ENCODE assay signal across 25 cellular contexts in the genomic region with DNA sequence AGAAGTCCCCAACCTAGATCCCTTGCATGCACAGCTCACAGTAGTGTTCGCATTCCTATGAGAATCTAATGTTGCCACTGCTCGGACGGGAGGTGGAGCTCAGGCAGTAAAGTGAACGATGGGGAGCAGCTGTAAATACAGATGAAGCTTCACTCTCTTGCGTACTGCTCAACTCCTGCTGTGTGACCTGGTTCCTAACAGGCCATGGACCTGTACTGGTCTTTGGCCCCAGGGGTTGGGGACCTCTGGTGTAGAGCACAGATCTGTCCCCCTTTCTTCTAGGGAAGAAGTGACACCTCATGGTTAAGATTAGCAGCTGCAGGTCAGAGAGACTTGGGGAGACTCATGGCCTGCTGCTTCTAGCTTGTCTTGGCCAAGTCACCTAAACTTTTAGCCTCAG. TPM values are rescaled to one million over a fixed set of nuclear protein-coding genes. Genes with fewer than 3 reads are reported as not detected.
A peak's percentile ranks its signal among the peaks of the same experiment; 100 is the strongest.
DNase-seq lines count a peak whose midpoint lies in the region; ATAC-seq, FAIRE-seq and TF ChIP-seq lines count a peak whose summit lies in the region.
"Had no signal": no experiment of that assay in that cellular context is flagged by ENCODE, and none has a peak within 500 bp of the region (broad histone marks: within the 10 kb centered on the region; RNA-seq: fewer than 3 reads in every experiment).

No MANE protein-coding gene starts in this region.

- H3K4me3 Mint-ChIP-seq in activated naive CD4-positive, alpha-beta T cell treated with anti-CD3 and anti-CD28 coated beads, Interleukin-2, amount 10 ng/mL, durations not matched to agents 7 days and 5 days = no peak overlapping the region
- H3K4me3 Mint-ChIP-seq: activated naive CD8-positive, alpha-beta T cell; activated T-helper 17 cell treated with anti-CD3 and anti-CD28 coated beads, Interleukin-2, amount 50 U/mL, for 72 hours; central memory CD8-positive, alpha-beta T cell; stimulated activated naive CD8-positive, alpha-beta T cell treated with anti-CD3 and anti-CD28 coated beads, Interleukin-15, amount 100 ng/mL, for 72 hours had no signal

- H3K79me2 ChIP-seq in Karpas-422 (ENCODE audit: low read length) (no peaks in the 10 kb centered on the region), GM12878 (ENCODE audit: control insufficient read depth, insufficient read depth, low read length) (no peaks in the 10 kb centered on the region), HepG2 (ENCODE audit: insufficient read depth, low read length) (peaks cover 83% of the 10 kb centered on the region)

- no TSS peak for BruUV-seq in GM12878 (replicated peaks; lab: Mats Ljungman, UMichigan)
- no TSS peak for BruUV-seq in HepG2 (replicated peaks; lab: Mats Ljungman, UMichigan)

- H3K4me2 ChIP-seq in A549 = no peak overlapping the region
- no peak overlapping the region for H3K4me2 ChIP-seq in Karpas-422 (ENCODE audit: low read depth, low read length, poor library complexity, severe bottlenecking)
- H3K4me2 ChIP-seq in GM12878 (ENCODE audit: control insufficient read depth, insufficient read depth) = no peak overlapping the region
- no peak overlapping the region for H3K4me2 ChIP-seq in HepG2 (ENCODE audit: low read depth, low read length)

- no peaks in the 10 kb centered on the region for H3K36me3 Mint-ChIP-seq in activated naive CD4-positive, alpha-beta T cell treated with anti-CD3 and anti-CD28 coated beads, Interleukin-2, amount 10 ng/mL, durations not matched to agents 7 days and 5 days
- H3K36me3 Mint-ChIP-seq: activated naive CD8-positive, alpha-beta T cell had no signal

- TF ChIP-seq EP300 in A549 (IDR thresholded peaks at IDR 0.05) = no peak
- TF ChIP-seq EP300 in GM12878 (IDR thresholded peaks at IDR 0.05; ENCODE audit: borderline replicate concordance in 1 of 2, control insufficient read depth in 1 of 2, low read depth in 2 of 2, low read length in 2 of 2) = no peak
- TF ChIP-seq EP300 in HepG2 (IDR thresholded peaks at IDR 0.05; ENCODE audit: low read depth in 2 of 2, low read length in 2 of 2) = no peak
- no peak for TF ChIP-seq EP300 in HepG2 (CRISPR knock-in tag; IDR thresholded peaks at IDR 0.05; ENCODE audit: borderline replicate concordance)

- no peaks in the 10 kb centered on the region for H3K4me1 Mint-ChIP-seq in activated naive CD4-positive, alpha-beta T cell treated with anti-CD3 and anti-CD28 coated beads, Interleukin-2, amount 10 ng/mL, durations not matched to agents 7 days and 5 days
- H3K4me1 Mint-ChIP-seq: activated T-helper 17 cell treated with anti-CD3 and anti-CD28 coated beads, Interleukin-2, amount 50 U/mL, for 72 hours; central memory CD8-positive, alpha-beta T cell; stimulated activated naive CD8-positive, alpha-beta T cell treated with anti-CD3 and anti-CD28 coated beads, Interleukin-15, amount 100 ng/mL, for 72 hours had no signal

- H3K4me3 ChIP-seq in A549 = no peak overlapping the region
- no peak overlapping the region for H3K4me3 ChIP-seq in Karpas-422 (ENCODE audit: low read length)
- no peak overlapping the region for H3K4me3 ChIP-seq in GM12878
- no peak overlapping the region for H3K4me3 ChIP-seq in HepG2 (replicated peaks in 1 of 3; ENCODE audit: insufficient read depth in 1 of 3, low read depth in 2 of 3, low read length in 3 of 3)
- H3K4me3 ChIP-seq: ascending aorta, lung, SK-N-MC, tibial artery had no signal

- no peaks in the 10 kb centered on the region for H3K9me3 Mint-ChIP-seq in activated naive CD4-positive, alpha-beta T cell treated with anti-CD3 and anti-CD28 coated beads, Interleukin-2, amount 10 ng/mL, durations not matched to agents 7 days and 5 days
- H3K9me3 Mint-ChIP-seq: activated T-helper 17 cell treated with anti-CD3 and anti-CD28 coated beads, Interleukin-2, amount 50 U/mL, for 72 hours; central memory CD8-positive, alpha-beta T cell; stimulated activated naive CD8-positive, alpha-beta T cell treated with anti-CD3 and anti-CD28 coated beads, Interleukin-15, amount 100 ng/mL, for 72 hours had no signal

- ATAC-seq in A549 = peak in 1 of 2 experiments; percentile 70; a peak in 4 of 6 replicates
- ATAC-seq in GM12878 = peak; percentile 60
- ATAC-seq in HepG2 = peak; percentile 85
- no peak for ATAC-seq in GM19463 (IDR thresholded peaks at IDR 0.05; ENCODE audit: unreplicated experiment)
- ATAC-seq: activated T-helper 17 cell treated with anti-CD3 and anti-CD28 coated beads, Interleukin-2, amount 50 U/mL, for 72 hours; stimulated activated naive CD8-positive, alpha-beta T cell treated with anti-CD3 and anti-CD28 coated beads, Interleukin-15, amount 100 ng/mL, for 72 hours had no signal

- CTCF ChIA-PET in A549 (lab: Yijun Ruan, JAX) (interaction anchor here (0.9 to 1.2 kb wide), 5 partner anchors 13 to 160 kb away, joined by 3 to 8 read pairs (median 4); no protein-coding TSS in a partner anchor), GM12878 (lab: Yijun Ruan, JAX) (interaction anchor here (0.6 to 1.3 kb wide), 7 partner anchors 16 to 247 kb away, joined by 3 to 15 read pairs (median 4); no protein-coding TSS in a partner anchor), HepG2 (lab: Yijun Ruan, JAX; ENCODE audit: low intra/inter-chr PET ratio, low total read pairs) (interaction anchor here (1.3 kb wide), 1 partner anchor 42 kb away, joined by 4 read pairs; no protein-coding TSS in a partner anchor)
- CTCF ChIA-PET in activated naive CD4-positive, alpha-beta T cell treated with anti-CD3 and anti-CD28 coated beads, Interleukin-2, amount 10 ng/mL, durations not matched to agents 7 days and 5 days (lab: Charles Lee) = no interaction called here

- no peak overlapping the region for H3K27ac Mint-ChIP-seq in activated naive CD4-positive, alpha-beta T cell treated with anti-CD3 and anti-CD28 coated beads, Interleukin-2, amount 10 ng/mL, durations not matched to agents 7 days and 5 days
- H3K27ac Mint-ChIP-seq: activated naive CD8-positive, alpha-beta T cell; activated T-helper 17 cell treated with anti-CD3 and anti-CD28 coated beads, Interleukin-2, amount 50 U/mL, for 72 hours; stimulated activated naive CD8-positive, alpha-beta T cell treated with anti-CD3 and anti-CD28 coated beads, Interleukin-15, amount 100 ng/mL, for 72 hours had no signal

- H4K20me1 ChIP-seq in Karpas-422 (ENCODE audit: insufficient read depth, low read depth, low read length) (no peaks in the 10 kb centered on the region), GM12878 (ENCODE audit: control insufficient read depth, insufficient read depth) (no peaks in the 10 kb centered on the region), HepG2 (ENCODE audit: insufficient read depth, low read length) (peaks cover 7% of the 10 kb centered on the region)

- H2AFZ ChIP-seq in Karpas-422 (ENCODE audit: low read length) (no peak overlapping the region), GM12878 (ENCODE audit: control insufficient read depth, low read depth, low read length) (no peak overlapping the region), HepG2 (ENCODE audit: low read length) (no peak overlapping the region)

- H3K27ac ChIP-seq in A549 = no peak overlapping the region
- no peak overlapping the region for H3K27ac ChIP-seq in Karpas-422 (ENCODE audit: low read length)
- H3K27ac ChIP-seq in GM12878 (ENCODE audit: control insufficient read depth, insufficient read depth) = no peak overlapping the region
- H3K27ac ChIP-seq in HepG2 (ENCODE audit: extremely low read length, insufficient read depth, low read length) = no peak overlapping the region
- H3K27ac ChIP-seq: ascending aorta, neutrophil, SK-N-MC, tibial artery had no signal

- intact Hi-C loops in GM12878 (cut with micrococcal nuclease; ENCODE audit: unreplicated experiment) (loop anchor here (5.0 kb wide), 1 partner anchor 36 kb away; no protein-coding TSS in a partner anchor), HepG2 (cut with micrococcal nuclease; ENCODE audit: unreplicated experiment) (no loop called here)

- H3K36me3 ChIP-seq in Karpas-422 (ENCODE audit: insufficient read depth, low read length) (no peaks in the 10 kb centered on the region), GM12878 (ENCODE audit: control insufficient read depth in 2 of 2, insufficient read depth in 2 of 2, low read length in 1 of 2) (no peaks in the 10 kb centered on the region), HepG2 (replicated peaks in 1 of 2; ENCODE audit: control insufficient read depth in 1 of 2, insufficient read depth in 2 of 2, low read length in 2 of 2) (0 out of 5 replicates have a peak, but pooled peaks cover 0 to 1% of the 10 kb centered on the region in 2 experiments)
- H3K36me3 ChIP-seq: ascending aorta, neutrophil, tibial artery had no signal

- TF ChIP-seq RAD21 in A549 (conservative IDR thresholded peaks at IDR 0.05 in 1 of 2, IDR thresholded peaks at IDR 0.05 in 1 of 2) (no peak), GM12878 (IDR thresholded peaks at IDR 0.05; ENCODE audit: insufficient read depth, low read depth, low read length) (0 out of 2 replicates have a peak, but pooled peaks have one; percentile 15), HepG2 (CRISPR knock-in tag; IDR thresholded peaks at IDR 0.05) (peak; percentile 32; the same call in 1 of the 2 replicates)

- H3K9ac ChIP-seq in Karpas-422 (ENCODE audit: low read length) (no peak overlapping the region), GM12878 (ENCODE audit: control insufficient read depth, insufficient read depth, low read length) (no peak overlapping the region), HepG2 (ENCODE audit: insufficient read depth, low read depth, low read length) (no peak overlapping the region)

- peak in 1 of 2 experiments; percentile 37 for DNase-seq in A549 (ENCODE audit: low read depth in 1 of 2, low spot score in 1 of 2)
- DNase-seq in Karpas-422 = peak; percentile 51
- no peak for DNase-seq in GM12878 (ENCODE audit: low read depth, low spot score)
- DNase-seq in HepG2 (ENCODE audit: low spot score) = no peak
- no peak for DNase-seq in putamen (ENCODE audit: low spot score)
- no peak for DNase-seq in stimulated activated naive CD4-positive, alpha-beta T cell (lab: John Stamatoyannopoulos, UW)
- DNase-seq in activated naive CD4-positive, alpha-beta T cell treated with anti-CD3 and anti-CD28 coated beads, Interleukin-2, amount 10 ng/mL, durations not matched to agents 7 days and 5 days = no peak
- DNase-seq: 8988T; AML-193; DMS53; NCI-H1092 treated with DMSO at 0.1 percent for 48 hours; NCI-H2081 treated with DMSO at 0.1 percent for 48 hours; NK-92 treated with Interleukin-12 subunit alpha and Interleukin-12 subunit beta, amount 100 ng/mL, for 24 hours; stimulated activated CD4-positive, alpha-beta T cell treated with anti-CD3 and anti-CD28 coated beads, Interleukin-4, amount 100 ng/mL, for 4 hours; stimulated activated naive CD8-positive, alpha-beta T cell treated with anti-CD3 and anti-CD28 coated beads, Interleukin-15, amount 100 ng/mL, for 72 hours; T-helper 2 cell; tibial artery had no signal

- RAD21 ChIA-PET in GM12878 (lab: Charles Lee; ENCODE audit: unreplicated experiment) = interaction anchor here (0.8 to 1.8 kb wide), 5 partner anchors 42 to 160 kb away, joined by 3 to 9 read pairs (median 4); no protein-coding TSS in a partner anchor

- H3K9me3 ChIP-seq in A549 = no peaks in the 10 kb centered on the region
- H3K9me3 ChIP-seq in Karpas-422 (ENCODE audit: low read length) = no peaks in the 10 kb centered on the region
- H3K9me3 ChIP-seq in GM12878 (replicated peaks; ENCODE audit: control insufficient read depth, insufficient read depth, low read length) = no peaks in the 10 kb centered on the region
- H3K9me3 ChIP-seq in HepG2 (ENCODE audit: low read length) = no peaks in the 10 kb centered on the region
- H3K9me3 ChIP-seq: ascending aorta, neutrophil, tibial artery had no signal

- H3K9me2 ChIP-seq in Karpas-422 (replicated peaks; ENCODE audit: insufficient read depth, low read length) = no peaks in the 10 kb centered on the region

- peaks cover 47% of the 10 kb centered on the region for H3K4me1 ChIP-seq in A549
- H3K4me1 ChIP-seq in Karpas-422 (ENCODE audit: low read length) = no peaks in the 10 kb centered on the region
- no peaks in the 10 kb centered on the region for H3K4me1 ChIP-seq in GM12878 (ENCODE audit: control insufficient read depth, insufficient read depth, low read length)
- peaks cover 62% of the 10 kb centered on the region for H3K4me1 ChIP-seq in HepG2 (ENCODE audit: insufficient read depth, low read length)
- H3K4me1 ChIP-seq: tibial artery had no signal

- in situ Hi-C loops in GM12878 (cut with MboI) (no loop called here), HepG2 (cut with HindIII; ENCODE audit: extremely low pct_ligation_motif_present, low pct_unique_long_range_greater_than_20kb) (no loop called here)

- POLR2A ChIA-PET in A549 (lab: Yijun Ruan, JAX) = interaction anchor here (1.2 kb wide), 1 partner anchor 45 kb away, joined by 5 read pairs; no protein-coding TSS in a partner anchor
- POLR2A ChIA-PET in GM12878 (lab: Charles Lee) = interaction anchor here (0.9 to 1.0 kb wide), 2 partner anchors 19 to 22 kb away, joined by 3 to 4 read pairs; no protein-coding TSS in a partner anchor
- POLR2A ChIA-PET in HepG2 (lab: Yijun Ruan, JAX) = interaction anchor here (1.4 kb wide), 1 partner anchor 9 kb away, joined by 9 read pairs; no protein-coding TSS in a partner anchor

- 89% methylated on average over 5 of the region's 5 CpGs for WGBS in A549 (ENCODE audit: missing lambda C conversion rate)
- WGBS in GM12878 (ENCODE audit: insufficient coverage, insufficient replicate concordance, low lambda C conversion rate, missing lambda C conversion rate) = 55% methylated on average over 5 of the region's 5 CpGs
- 93% methylated on average over 2 of the region's 5 CpGs for WGBS in HepG2 (ENCODE audit: low lambda C conversion rate)

- H3K27me3 Mint-ChIP-seq in activated naive CD4-positive, alpha-beta T cell treated with anti-CD3 and anti-CD28 coated beads, Interleukin-2, amount 10 ng/mL, durations not matched to agents 7 days and 5 days = peaks cover 17% of the 10 kb centered on the region

- TF ChIP-seq CTCF in A549 (IDR thresholded peaks at IDR 0.05) = no peak
- peak in 1 of 3 experiments; percentile 11; a peak in 1 of 6 replicates for TF ChIP-seq CTCF in GM12878 (IDR thresholded peaks at IDR 0.05 in 2 of 3, conservative IDR thresholded peaks at IDR 0.05 in 1 of 3; ENCODE audit: control insufficient read depth in 2 of 3, extremely low read depth in 1 of 3, insufficient read depth in 1 of 3, low read depth in 3 of 3, low read length in 3 of 3)
- TF ChIP-seq CTCF in HepG2 (CRISPR knock-in tag; IDR thresholded peaks at IDR 0.05) = peak; percentile 47

- SMC1A ChIA-PET in GM12878 (lab: Charles Lee; ENCODE audit: uncharacterized antibody, unreplicated experiment) = interaction anchor here (0.7 to 1.6 kb wide), 9 partner anchors 9 to 66 kb away, joined by 3 to 13 read pairs (median 4); no protein-coding TSS in a partner anchor

- H3K27me3 ChIP-seq in Karpas-422 (ENCODE audit: low read length) = no peaks in the 10 kb centered on the region
- H3K27me3 ChIP-seq in GM12878 (replicated peaks in 1 of 2; ENCODE audit: control insufficient read depth in 2 of 2, insufficient read depth in 2 of 2, low read length in 1 of 2) = no peaks in the 10 kb centered on the region
- no peaks in the 10 kb centered on the region for H3K27me3 ChIP-seq in HepG2 (ENCODE audit: control insufficient read depth in 1 of 2, insufficient read depth in 2 of 2, low read length in 2 of 2)
- H3K27me3 ChIP-seq: ascending aorta, tibial artery had no signal

- no peak for FAIRE-seq in A549 (lab: Jason Lieb, UNC)
- FAIRE-seq in GM12878 (lab: Jason Lieb, UNC) = no peak
- no peak for FAIRE-seq in HepG2 (lab: Jason Lieb, UNC)

- TF ChIP-seq POLR2A in A549 (IDR thresholded peaks at IDR 0.05; ENCODE audit: low read length) (no peak), GM12878 (IDR thresholded peaks at IDR 0.05; ENCODE audit: low read depth, low read length) (no peak), HepG2 (IDR thresholded peaks at IDR 0.05; ENCODE audit: insufficient read depth in 1 of 2, low read depth in 2 of 2, low read length in 2 of 2) (no peak)

RNA-seq across cellular contexts. Expression of a gene that starts 7.1 kb away (rescaled TPM):
- polyA plus RNA-seq in A549 (2011; rRNA removed) (22.3 and 28.9 TPM in 2 replicates), A549 (2017; fragmentation: RNase III; extraction: RNeasy Plus Mini Kit Qiagen cat#74134 plus additional on column Dnase treatment) (14.8 to 17.6 TPM (median 17.0 TPM) in 3 replicates), GM12878 (2011; rRNA removed) (0.72 TPM in 2 replicates), GM12878 (2014; fragmentation: Illumina TruSeq; extraction: Trizol) (0.10 and 0.54 TPM in 2 replicates), GM12878 (2014; fragmentation: Nextera tagmentation; extraction: Ambion mirVana) (not detected), GM12878 (2014; rRNA removed) (0.10 and 0.16 TPM in 2 replicates), GM12878 (2016; fragmentation: Nextera tagmentation; extraction: Ambion mirVana) (under 1 TPM; 0.43 to 0.60 TPM), HepG2 (2011; rRNA removed) (15.0 and 17.4 TPM in 2 replicates)
- 4.2 and 5.0 TPM in 2 replicates for polyA plus RNA-seq in A549 (2012; cell fraction: cytosol; rRNA removed)
- 14.0 and 16.4 TPM in 2 replicates for polyA plus RNA-seq in A549 (2012; cell fraction: nucleus; rRNA removed)
- polyA minus RNA-seq in A549 (2011; rRNA and poly(A)+ RNA removed) = 86.4 and 88.2 TPM in 2 replicates
- total RNA-seq in Karpas-422 (2014; rRNA removed; shearing (Covaris generic); ENCODE audit: low replicate concordance) = not detected in 2 replicates
- total RNA-seq in GM12878 (2013; cell fraction: nucleolus; rRNA removed) = 26.1 TPM in 2 replicates
- total RNA-seq in GM12878 (2014; rRNA removed) (0.23 and 0.38 TPM in 2 replicates), GM12878 (2014; rRNA removed; fragmentation: Illumina TruSeq; extraction: Trizol) (0.18 and 0.22 TPM in 2 replicates), GM12878 (2021) (0.15 and 0.19 TPM in 2 replicates), HepG2 (2016; rRNA removed; fragmentation: Illumina TruSeq; extraction: Trizol) (34.1 and 36.7 TPM in 2 replicates)
- polyA plus RNA-seq in GM12878 (2011; ENCODE audit: low read depth) = 0.34 TPM
- 0.48 and 0.50 TPM in 2 replicates for polyA plus RNA-seq in GM12878 (2011; cell fraction: cytosol; rRNA removed)
- polyA plus RNA-seq in GM12878 (2011; cell fraction: nucleus; rRNA removed) = 1.4 and 1.6 TPM in 2 replicates
- polyA plus RNA-seq in GM12878 (2012) = 0.31 and 0.81 TPM in 2 replicates
- 3.4 and 3.7 TPM in 2 replicates for polyA minus RNA-seq in GM12878 (2011; rRNA and poly(A)+ RNA removed)
- 0.83 and 2.7 TPM in 2 replicates for polyA minus RNA-seq in GM12878 (2011; cell fraction: cytosol; rRNA and poly(A)+ RNA removed)
- polyA minus RNA-seq in GM12878 (2011; cell fraction: nucleus; rRNA and poly(A)+ RNA removed) = 5.8 and 7.5 TPM in 2 replicates
- total RNA-seq in HepG2 (2016; cell fraction: cytosol; rRNA removed; fragmentation: Illumina TruSeq; extraction: Trizol; ENCODE audit: low read depth) = 24.5 and 25.4 TPM in 2 replicates
- 31.7 and 34.4 TPM in 2 replicates for total RNA-seq in HepG2 (2016; cell fraction: insoluble cytoplasmic fraction; rRNA removed; fragmentation: Illumina TruSeq; extraction: Trizol)
- total RNA-seq in HepG2 (2016; cell fraction: membrane; rRNA removed; fragmentation: Illumina TruSeq; extraction: Trizol) = 12.5 and 13.4 TPM in 2 replicates
- 68.4 and 71.0 TPM in 2 replicates for total RNA-seq in HepG2 (2016; cell fraction: nucleus; rRNA removed; fragmentation: Illumina TruSeq; extraction: Trizol)
- 8.9 and 10.6 TPM in 2 replicates for polyA plus RNA-seq in HepG2 (2011; cell fraction: cytosol; rRNA removed)
- 37.6 and 39.6 TPM in 2 replicates for polyA plus RNA-seq in HepG2 (2011; cell fraction: nucleus; rRNA removed)
- polyA plus RNA-seq in HepG2 (2012) = 21.7 and 22.1 TPM in 2 replicates
- polyA plus RNA-seq in HepG2 (2016; cell fraction: cytosol; fragmentation: Illumina TruSeq; extraction: Trizol; ENCODE audit: low read depth) = 1.3 and 1.4 TPM in 2 replicates
- 19.3 and 20.1 TPM in 2 replicates for polyA plus RNA-seq in HepG2 (2016; cell fraction: insoluble cytoplasmic fraction; fragmentation: Illumina TruSeq; extraction: Trizol; ENCODE audit: low read depth)
- 2.5 and 2.8 TPM in 2 replicates for polyA plus RNA-seq in HepG2 (2016; cell fraction: membrane; fragmentation: Illumina TruSeq; extraction: Trizol; ENCODE audit: low read depth)
- 33.5 and 34.3 TPM in 2 replicates for polyA plus RNA-seq in HepG2 (2016; cell fraction: nucleus; fragmentation: Illumina TruSeq; extraction: Trizol; ENCODE audit: insufficient read depth, low read depth)
- polyA minus RNA-seq in HepG2 (2011; rRNA and poly(A)+ RNA removed; ENCODE audit: low replicate concordance) = 7.5 and 73.0 TPM in 2 replicates
- 33.6 and 40.2 TPM in 2 replicates for polyA minus RNA-seq in HepG2 (2011; cell fraction: cytosol; rRNA and poly(A)+ RNA removed)
- 304 and 307 TPM in 2 replicates for polyA minus RNA-seq in HepG2 (2011; cell fraction: nucleus; rRNA and poly(A)+ RNA removed)
